Comparison of ENCODE assay signal across 9 cellular contexts in genomic region chr2:203909192-203909945, GRCh38. TPM values are rescaled to one million over a fixed set of nuclear protein-coding genes. Genes with fewer than 3 reads are reported as not detected.
DNase-seq lines count a peak whose midpoint lies in the region; ATAC-seq and TF ChIP-seq lines count a peak whose summit lies in the region.
"Had no signal": no experiment of that assay in that cellular context is flagged by ENCODE, and none has a peak within 500 bp of the region (broad histone marks: within the 10 kb centered on the region; RNA-seq: fewer than 3 reads in every experiment).

No MANE protein-coding gene starts in this region.

- no peaks in the 10 kb centered on the region for H3K4me1 ChIP-seq in smooth muscle cell (ENCODE audit: low read depth)

- no peak overlapping the region for H3K9ac ChIP-seq in smooth muscle cell (ENCODE audit: low read depth)

- no peaks in the 10 kb centered on the region for H3F3A ChIP-seq in smooth muscle cell (ENCODE audit: low read depth)

- no peaks in the 10 kb centered on the region for H3K9me3 ChIP-seq in smooth muscle cell (replicated peaks; ENCODE audit: low read depth)

- ATAC-seq in GM18502 (IDR thresholded peaks at IDR 0.05; ENCODE audit: poor library complexity, unreplicated experiment): no peak

- no peaks in the 10 kb centered on the region for H3K36me3 ChIP-seq in smooth muscle cell (ENCODE audit: low read depth)

- DNase-seq in ACHN (peak; percentile 49), GM10248 (ENCODE audit: extremely low spot score) (no peak), NCI-H526 treated with DMSO at 0.1 percent for 48 hours (lab: John Stamatoyannopoulos, UW) (peak; percentile 36), astrocyte of the cerebellum (ENCODE audit: low read depth) (peak; percentile 53), iPS DF 4.7 (ENCODE audit: extremely low read depth, low spot score) (peak; percentile 14), smooth muscle cell (lab: John Stamatoyannopoulos, UW; ENCODE audit: unreplicated experiment) (no peak)
- no peak for DNase-seq in effector CD4-positive, alpha-beta T cell

- POLR2A ChIA-PET in GM10248 (lab: Yijun Ruan, JAX): no interaction called here

- H3K27me3 ChIP-seq in smooth muscle cell (ENCODE audit: low read depth): no peaks in the 10 kb centered on the region

- no peaks in the 10 kb centered on the region for H4K20me1 ChIP-seq in smooth muscle cell (ENCODE audit: low read depth)

- CTCF ChIA-PET in GM10248 (lab: Yijun Ruan, JAX): interaction anchor here (1.0 to 2.6 kb wide), 10 partner anchors 9 to 1336 kb away, joined by 3 to 6 read pairs (median 4); no protein-coding TSS in a partner anchor

- H3K4me3 ChIP-seq in astrocyte of the cerebellum (ENCODE audit: low read depth, low read length) (no peak overlapping the region), smooth muscle cell (peak overlapping the region; percentile 18)

- H2AFZ ChIP-seq in smooth muscle cell (ENCODE audit: low read depth): peak overlapping the region; percentile 73

- peak overlapping the region; percentile 56 for H3K4me2 ChIP-seq in smooth muscle cell

- no peaks in the 10 kb centered on the region for H3K79me2 ChIP-seq in smooth muscle cell (ENCODE audit: low read depth)

- TF ChIP-seq CTCF in GM10248 (IDR thresholded peaks at IDR 0.05; ENCODE audit: control extremely low read depth, extremely low read depth, low read depth, missing control alignments) (peak; percentile 50), astrocyte of the cerebellum (IDR thresholded peaks at IDR 0.05; ENCODE audit: low read depth, low read length, missing control alignments) (peak; percentile 76), smooth muscle cell (IDR thresholded peaks at IDR 0.05; ENCODE audit: borderline replicate concordance, insufficient read depth, poor library complexity, severe bottlenecking) (peak; percentile 63)

- no peak overlapping the region for H3K27ac ChIP-seq in smooth muscle cell (ENCODE audit: low read depth)

- in situ Hi-C loops in ACHN (cut with HindIII; ENCODE audit: low pct_ligation_motif_present, low pct_unique_long_range_greater_than_20kb, low sequenced_read_pairs): no loop called here
- in situ Hi-C loops in astrocyte of the cerebellum (cut with HindIII; ENCODE audit: low sequenced_read_pairs): no loop called here

- WGBS in smooth muscle cell (ENCODE audit: low lambda C conversion rate): 56% methylated on average over 8 of the region's 8 CpGs

RNA-seq across cellular contexts. Expression of gene ICOS, which starts 27.2 kb away (rescaled TPM):
- not detected in 2 replicates for total RNA-seq in smooth muscle cell
- polyA plus RNA-seq in smooth muscle cell: not detected in 2 replicates

RNA-seq across cellular contexts. Expression of gene CTLA4, which starts 41.8 kb away (rescaled TPM):
- total RNA-seq in smooth muscle cell: not detected in 2 replicates
- polyA plus RNA-seq in smooth muscle cell: not detected in 2 replicates
- polyA plus RNA-seq: IgD-negative memory B cell had no signal

Comparison
In these comparisons a context has a peak if more than half of its experiments do, and no peak if none do; other contexts are left out.
1. DNase-seq: peak in ACHN (single experiment), NCI-H526 treated with DMSO at 0.1 percent for 48 hours (single experiment), astrocyte of the cerebellum (single experiment) and iPS DF 4.7 (single experiment); none in GM10248 (single experiment), smooth muscle cell (single experiment) and effector CD4-positive, alpha-beta T cell (single experiment).
2. Peak in every context shown above with its lines, with median percentiles within 50 percentile points of each other: CTCF ChIP-seq.